7 cellular contexts compared by ENCODE assay signal in genomic region chr12:32455607-32456063, GRCh38.
A peak's percentile ranks its signal among the peaks of the same experiment; 100 is the strongest.
DNase-seq lines count a peak whose midpoint lies in the region; ATAC-seq and FAIRE-seq lines count a peak whose summit lies in the region.

No MANE protein-coding gene starts in this region.

- no peak overlapping the region for H3K4me3 Mint-ChIP-seq in stimulated activated naive B cell treated with anti-CD40 and anti-IgM and Interleukin-4, amounts not matched to agents 10 μg/mL and 1 μg/mL and 100 μg/mL, for 72 hours

- DNase-seq in GM03348 (ENCODE audit: low spot score) (peak; percentile 63), NCI-H69 (lab: John Stamatoyannopoulos, UW) (peak; percentile 97), brain pericyte (ENCODE audit: low read depth, low spot score) (peak; percentile 25)
- no peak for DNase-seq in stimulated activated naive B cell treated with anti-CD40 and anti-IgM and Interleukin-4, amounts not matched to agents 10 μg/mL and 1 μg/mL and 100 μg/mL, for 72 hours

- peak; percentile 77 for ATAC-seq in HG03159 (IDR thresholded peaks at IDR 0.05; ENCODE audit: unreplicated experiment)
- peak; percentile 39 to 45 for ATAC-seq in stimulated activated naive B cell treated with anti-CD40 and anti-IgM and Interleukin-4, amounts not matched to agents 10 μg/mL and 1 μg/mL and 100 μg/mL, for 72 hours (replicated peaks)
- no peak for ATAC-seq in GM19397 (IDR thresholded peaks at IDR 0.05; ENCODE audit: unreplicated experiment)

- no peak overlapping the region for H3K27ac Mint-ChIP-seq in stimulated activated naive B cell treated with anti-CD40 and anti-IgM and Interleukin-4, amounts not matched to agents 10 μg/mL and 1 μg/mL and 100 μg/mL, for 72 hours

- peaks cover 0 to 4% of the 10 kb centered on the region in 2 donors for H3K4me1 Mint-ChIP-seq in stimulated activated naive B cell treated with anti-CD40 and anti-IgM and Interleukin-4, amounts not matched to agents 10 μg/mL and 1 μg/mL and 100 μg/mL, for 72 hours

- no peaks in the 10 kb centered on the region for H3K9me3 Mint-ChIP-seq in stimulated activated naive B cell treated with anti-CD40 and anti-IgM and Interleukin-4, amounts not matched to agents 10 μg/mL and 1 μg/mL and 100 μg/mL, for 72 hours

- H3K27me3 Mint-ChIP-seq in stimulated activated naive B cell treated with anti-CD40 and anti-IgM and Interleukin-4, amounts not matched to agents 10 μg/mL and 1 μg/mL and 100 μg/mL, for 72 hours, result no peaks in the 10 kb centered on the region

- peak; percentile 100 for FAIRE-seq in islet of Langerhans (lab: Jason Lieb, UNC)

- H3K36me3 Mint-ChIP-seq in stimulated activated naive B cell treated with anti-CD40 and anti-IgM and Interleukin-4, amounts not matched to agents 10 μg/mL and 1 μg/mL and 100 μg/mL, for 72 hours, result no peaks in the 10 kb centered on the region
